ENCODE assay signal across 15 cellular contexts in the genomic region with DNA sequence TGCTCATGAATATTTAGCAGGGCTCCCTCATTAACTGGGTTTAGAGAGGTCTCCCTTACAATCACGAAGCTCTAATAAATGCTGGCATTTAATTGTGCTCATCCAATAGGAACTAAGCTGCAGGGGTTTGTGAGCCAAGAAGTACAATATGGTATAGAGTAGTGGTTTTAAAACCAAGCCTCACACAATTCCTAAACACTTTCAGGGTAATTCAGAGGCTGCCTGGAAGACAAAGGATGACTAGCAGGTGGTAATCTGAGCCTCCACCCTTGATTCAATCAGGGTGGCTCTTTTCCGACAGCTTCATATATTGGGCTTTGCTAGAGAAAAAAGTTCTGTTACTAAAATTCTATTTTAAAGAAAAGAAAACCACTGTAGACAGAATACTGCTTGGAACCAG.
DNase-seq lines count a peak whose midpoint lies in the region; TF ChIP-seq lines count a peak whose summit lies in the region.
"Had no signal": no experiment of that assay in that cellular context is flagged by ENCODE, and none has a peak within 500 bp of the region (broad histone marks: within the 10 kb centered on the region; RNA-seq: fewer than 3 reads in every experiment).

No MANE protein-coding gene starts in this region.

- DNase-seq in DMS79 treated with DMSO at 0.1 percent for 48 hours (lab: John Stamatoyannopoulos, UW), result peak; percentile 1
- no peak for DNase-seq in DMS79 (lab: John Stamatoyannopoulos, UW)
- peak; percentile 26 for DNase-seq in NCI-H1694 treated with DMSO at 0.1 percent for 48 hours (lab: John Stamatoyannopoulos, UW)
- no peak for DNase-seq in Kasumi-1 (lab: John Stamatoyannopoulos, UW)
- no peak for DNase-seq in SIG-M5 treated with dmso at 0.1 percent for 504 hours (lab: John Stamatoyannopoulos, UW; ENCODE audit: unreplicated experiment)
- DNase-seq in HEK293T (ENCODE audit: extremely low spot score), result no peak
- DNase-seq: AML-193; CD4-positive, alpha-beta memory T cell; DMS153; DND-41; GOT3; H7; IMR-90 had no signal

- H3K27me3 Mint-ChIP-seq in brain, result no peaks in the 10 kb centered on the region

- no peak overlapping the region for H3K4me3 Mint-ChIP-seq in brain
- H3K4me3 Mint-ChIP-seq: CD14-positive monocyte; CD4-positive, alpha-beta memory T cell had no signal

- no peak for TF ChIP-seq CTCF in brain (conservative IDR thresholded peaks at IDR 0.05)

- H3K27ac Mint-ChIP-seq in brain, result peak overlapping the region in 4 of 5 experiments; percentile 7 to 81 (median 50)
- H3K27ac Mint-ChIP-seq: CD4-positive, alpha-beta memory T cell had no signal

- POLR2A ChIA-PET in HEK293T (lab: Yijun Ruan, JAX), result no interaction called here

- peaks cover 42% of the 10 kb centered on the region for H3K4me1 Mint-ChIP-seq in brain
- H3K4me1 Mint-ChIP-seq: CD14-positive monocyte; CD4-positive, alpha-beta memory T cell had no signal

- CTCF ChIA-PET in HEK293T (lab: Yijun Ruan, JAX), result no interaction called here

- no peaks in the 10 kb centered on the region for H3K9me3 Mint-ChIP-seq in brain
- H3K9me3 Mint-ChIP-seq: CD4-positive, alpha-beta memory T cell had no signal

- H3K36me3 Mint-ChIP-seq in brain, result no peaks in the 10 kb centered on the region
- H3K36me3 Mint-ChIP-seq: CD14-positive monocyte; CD4-positive, alpha-beta memory T cell had no signal

TF ChIP-seq in HEK293T, 16 proteins besides CTCF, POLR2A, EP300 and RAD21:
- TF ChIP-seq, protein P1, sequence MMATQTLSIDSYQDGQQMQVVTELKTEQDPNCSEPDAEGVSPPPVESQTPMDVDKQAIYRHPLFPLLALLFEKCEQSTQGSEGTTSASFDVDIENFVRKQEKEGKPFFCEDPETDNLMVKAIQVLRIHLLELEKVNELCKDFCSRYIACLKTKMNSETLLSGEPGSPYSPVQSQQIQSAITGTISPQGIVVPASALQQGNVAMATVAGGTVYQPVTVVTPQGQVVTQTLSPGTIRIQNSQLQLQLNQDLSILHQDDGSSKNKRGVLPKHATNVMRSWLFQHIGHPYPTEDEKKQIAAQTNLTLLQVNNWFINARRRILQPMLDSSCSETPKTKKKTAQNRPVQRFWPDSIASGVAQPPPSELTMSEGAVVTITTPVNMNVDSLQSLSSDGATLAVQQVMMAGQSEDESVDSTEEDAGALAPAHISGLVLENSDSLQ (IDR thresholded peaks at IDR 0.05), result no peak
- TF ChIP-seq ELF4 (IDR thresholded peaks at IDR 0.05) (no peak), SP1 (IDR thresholded peaks at IDR 0.05) (no peak), CTBP1 (IDR thresholded peaks at IDR 0.05; ENCODE audit: borderline replicate concordance) (no peak), SUZ12 (IDR thresholded peaks at IDR 0.05) (no peak), ARNT (IDR thresholded peaks at IDR 0.05) (no peak), HDGF (IDR thresholded peaks at IDR 0.05; ENCODE audit: borderline replicate concordance) (no peak), FOXA1 (IDR thresholded peaks at IDR 0.05) (no peak), BHLHE40 (IDR thresholded peaks at IDR 0.05; ENCODE audit: borderline replicate concordance) (no peak), L3MBTL2 (conservative IDR thresholded peaks at IDR 0.05) (no peak), TARDBP (IDR thresholded peaks at IDR 0.05) (no peak), LEF1 (IDR thresholded peaks at IDR 0.05; ENCODE audit: borderline replicate concordance) (no peak), ZNF384 (IDR thresholded peaks at IDR 0.05) (no peak), NFRKB (IDR thresholded peaks at IDR 0.05) (no peak), FOXM1 (IDR thresholded peaks at IDR 0.05; ENCODE audit: borderline replicate concordance) (no peak)

Comparison
In these comparisons a context has a peak if more than half of its experiments do, and no peak if none do; other contexts are left out.
1. DNase-seq: peak in DMS79 treated with DMSO at 0.1 percent for 48 hours (single experiment) and NCI-H1694 treated with DMSO at 0.1 percent for 48 hours (single experiment); none in DMS79 (single experiment), Kasumi-1 (0 of 2), SIG-M5 treated with dmso at 0.1 percent for 504 hours (single experiment) and HEK293T (single experiment).